In the genomic region with DNA sequence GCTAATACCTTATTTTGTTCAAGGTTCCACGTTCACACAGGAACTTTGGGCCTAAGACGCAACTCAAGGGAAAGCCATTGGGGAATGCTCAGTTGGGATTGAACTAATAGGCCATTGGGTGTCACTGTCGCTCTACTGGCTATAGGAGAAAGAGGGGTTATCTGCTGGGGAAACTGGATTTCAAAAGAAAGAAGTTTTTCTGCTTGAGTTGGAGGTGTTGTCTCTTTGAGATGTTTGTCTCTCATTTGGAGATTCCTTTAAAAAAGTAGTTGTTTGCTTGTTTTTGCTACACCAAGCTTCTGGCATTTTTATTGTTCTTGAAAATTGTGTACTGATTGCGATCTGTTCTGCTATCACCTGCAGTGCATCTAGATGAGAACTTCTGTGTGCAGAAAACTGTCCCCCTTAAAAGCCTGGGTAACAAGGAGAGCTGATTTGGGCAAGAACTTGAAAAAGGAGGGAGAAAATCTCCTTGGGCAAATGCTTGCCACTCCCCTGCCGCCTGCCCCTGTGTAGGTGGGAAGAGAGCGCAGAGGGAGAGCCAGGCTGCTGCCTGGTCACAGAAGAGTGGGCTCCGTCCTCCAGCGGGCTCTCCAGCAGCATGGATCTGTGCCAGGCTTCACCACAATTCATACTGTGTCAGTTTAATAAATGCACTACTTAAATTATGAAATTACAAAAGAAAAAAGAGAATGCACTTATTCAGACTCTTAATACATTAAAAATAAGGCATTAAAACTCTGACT, we compare ENCODE assay signal across 8 cellular contexts. TPM values are rescaled to one million over a fixed set of nuclear protein-coding genes. Genes with fewer than 3 reads are reported as not detected.
DNase-seq lines count a peak whose midpoint lies in the region; ATAC-seq and TF ChIP-seq lines count a peak whose summit lies in the region.

No MANE protein-coding gene starts in this region.

- ATAC-seq in effector memory CD8-positive, alpha-beta T cell (replicated peaks), result no peak
- no peak for ATAC-seq in gastroesophageal sphincter

- POLR2A ChIA-PET in CD8-positive, alpha-beta memory T cell (lab: Charles Lee), result interaction anchor here (1.3 kb wide), 1 partner anchor 17 kb away, joined by 4 read pairs; no protein-coding TSS in a partner anchor

- peaks cover 6% of the 10 kb centered on the region for H4K20me1 ChIP-seq in OCI-LY1 (ENCODE audit: insufficient read depth, low read length)

- H3K9me3 Mint-ChIP-seq in CD8-positive, alpha-beta memory T cell, result no peaks in the 10 kb centered on the region
- H3K9me3 Mint-ChIP-seq in HFFc6, result no peaks in the 10 kb centered on the region
- no peaks in the 10 kb centered on the region for H3K9me3 Mint-ChIP-seq in effector memory CD8-positive, alpha-beta T cell

- H3K27me3 ChIP-seq in CD8-positive, alpha-beta memory T cell (ENCODE audit: insufficient read depth, low read length, poor library complexity, severe bottlenecking), result no peaks in the 10 kb centered on the region
- H3K27me3 ChIP-seq in OCI-LY1 (ENCODE audit: insufficient read depth, low read length), result no peaks in the 10 kb centered on the region
- no peaks in the 10 kb centered on the region for H3K27me3 ChIP-seq in prostate gland (replicated peaks; ENCODE audit: insufficient read depth)
- H3K27me3 ChIP-seq in gastroesophageal sphincter, result no peaks in the 10 kb centered on the region

- H3K4me3 ChIP-seq in CD8-positive, alpha-beta memory T cell (ENCODE audit: low read length), result no peak overlapping the region
- H3K4me3 ChIP-seq in OCI-LY1 (ENCODE audit: low read depth, low read length, poor library complexity, severe bottlenecking), result no peak overlapping the region
- H3K4me3 ChIP-seq in prostate gland, result no peak overlapping the region
- H3K4me3 ChIP-seq in gastroesophageal sphincter, result no peak overlapping the region

- H3K4me1 Mint-ChIP-seq in CD8-positive, alpha-beta memory T cell, result peaks cover 80 to 94% (median 91%) of the 10 kb centered on the region in 3 donors
- H3K4me1 Mint-ChIP-seq in HFFc6 (ENCODE audit: low read depth), result peaks cover 74% of the 10 kb centered on the region
- H3K4me1 Mint-ChIP-seq in effector memory CD8-positive, alpha-beta T cell (ENCODE audit: low read depth in 2 of 2), result peaks cover 67 to 68% of the 10 kb centered on the region in 2 donors

- H3K36me3 Mint-ChIP-seq in CD8-positive, alpha-beta memory T cell, result peaks cover 4 to 9% (median 6%) of the 10 kb centered on the region in 3 donors
- H3K36me3 Mint-ChIP-seq in HFFc6 (ENCODE audit: low read depth), result peaks cover 2% of the 10 kb centered on the region; the same call in 1 of the 2 replicates
- H3K36me3 Mint-ChIP-seq in effector memory CD8-positive, alpha-beta T cell (ENCODE audit: insufficient read depth), result peaks cover 16% of the 10 kb centered on the region

- TF ChIP-seq POLR2A in prostate gland (IDR thresholded peaks at IDR 0.05) (no peak), gastroesophageal sphincter (IDR thresholded peaks at IDR 0.05) (no peak)

- H3K27me3 Mint-ChIP-seq in CD8-positive, alpha-beta memory T cell, result no peaks in the 10 kb centered on the region
- peaks cover 4% of the 10 kb centered on the region for H3K27me3 Mint-ChIP-seq in HFFc6 (ENCODE audit: insufficient read depth)
- H3K27me3 Mint-ChIP-seq in effector memory CD8-positive, alpha-beta T cell, result no peaks in the 10 kb centered on the region

- H3K79me2 ChIP-seq in OCI-LY1 (ENCODE audit: insufficient read depth, low read length), result no peaks in the 10 kb centered on the region

- H3K27ac ChIP-seq in CD8-positive, alpha-beta memory T cell (ENCODE audit: low read depth, low read length), result no peak overlapping the region
- H3K27ac ChIP-seq in OCI-LY1 (ENCODE audit: low read depth, low read length, poor library complexity, severe bottlenecking) (no peak overlapping the region), prostate gland (peak overlapping the region; percentile 55 to 80), gastroesophageal sphincter (no peak overlapping the region)

- TF ChIP-seq CTCF in HFFc6 (IDR thresholded peaks at IDR 0.05) (peak; percentile 77), OCI-LY1 (IDR thresholded peaks at IDR 0.05; ENCODE audit: low read length) (peak; percentile 40; the same call in 1 of the 2 replicates), prostate gland (IDR thresholded peaks at IDR 0.05) (peak; percentile 53 to 90 (median 70)), gastroesophageal sphincter (IDR thresholded peaks at IDR 0.05) (peak in 2 of 4 experiments; percentile 28 to 68)

- no peaks in the 10 kb centered on the region for H3F3A ChIP-seq in OCI-LY1 (ENCODE audit: insufficient read depth, low read length)

- H3K4me1 ChIP-seq in CD8-positive, alpha-beta memory T cell (ENCODE audit: insufficient read depth, low read length), result peaks cover 75% of the 10 kb centered on the region
- peaks cover 12% of the 10 kb centered on the region for H3K4me1 ChIP-seq in OCI-LY1 (ENCODE audit: insufficient read depth, low read length, severe bottlenecking)
- peaks cover 29% of the 10 kb centered on the region for H3K4me1 ChIP-seq in prostate gland (replicated peaks)
- peaks cover 0 to 80% (median 12%) of the 10 kb centered on the region in 3 donors for H3K4me1 ChIP-seq in gastroesophageal sphincter

- H3K9me3 ChIP-seq in CD8-positive, alpha-beta memory T cell (ENCODE audit: low read length), result no peaks in the 10 kb centered on the region
- H3K9me3 ChIP-seq in OCI-LY1 (ENCODE audit: low read length) (no peaks in the 10 kb centered on the region), prostate gland (no peaks in the 10 kb centered on the region), gastroesophageal sphincter (no peaks in the 10 kb centered on the region)

- no peak for TF ChIP-seq EP300 in gastroesophageal sphincter (IDR thresholded peaks at IDR 0.05)

- H3K9ac ChIP-seq in OCI-LY1 (ENCODE audit: low read length), result no peak overlapping the region

- H3K4me3 Mint-ChIP-seq in CD8-positive, alpha-beta memory T cell, result peak overlapping the region; percentile 8 to 68 (median 45)
- H3K4me3 Mint-ChIP-seq in HFFc6, result no peak overlapping the region
- peak overlapping the region; percentile 34 to 74 for H3K4me3 Mint-ChIP-seq in effector memory CD8-positive, alpha-beta T cell

- H3K4me2 ChIP-seq in OCI-LY1 (ENCODE audit: low read length), result no peak overlapping the region

- peak in 2 of 5 donors; percentile 21 to 59 for DNase-seq in CD8-positive, alpha-beta memory T cell
- DNase-seq in HFFc6 (peak; percentile 16), prostate gland (ENCODE audit: low spot score) (peak; percentile 56), HPDE6-E6E7 (ENCODE audit: extremely low spot score) (no peak), GOT3 (lab: John Stamatoyannopoulos, UW) (no peak)
- DNase-seq in effector memory CD8-positive, alpha-beta T cell, result no peak

- WGBS in prostate gland, result 51% methylated on average over 8 of the region's 8 CpGs
- WGBS in gastroesophageal sphincter (ENCODE audit: low coverage in 1 of 2), 2 donors, result 52 to 73% methylated on average over 5 to 8 of the region's 8 CpGs

- H3K27ac Mint-ChIP-seq in CD8-positive, alpha-beta memory T cell, result peak overlapping the region; percentile 77 to 96 (median 90)
- peak overlapping the region; percentile 32; the same call in 1 of the 2 replicates for H3K27ac Mint-ChIP-seq in HFFc6
- H3K27ac Mint-ChIP-seq in effector memory CD8-positive, alpha-beta T cell, result peak overlapping the region; percentile 91 to 99

- H3K36me3 ChIP-seq in CD8-positive, alpha-beta memory T cell (ENCODE audit: insufficient read depth, low read length), result no peaks in the 10 kb centered on the region
- no peaks in the 10 kb centered on the region; the same call in 1 of the 2 replicates for H3K36me3 ChIP-seq in OCI-LY1 (ENCODE audit: insufficient read depth, low read length)
- no peaks in the 10 kb centered on the region for H3K36me3 ChIP-seq in prostate gland
- H3K36me3 ChIP-seq in gastroesophageal sphincter, result no peaks in the 10 kb centered on the region

- intact Hi-C loops in prostate gland (cut with DNase I), result loop anchor here (5.0 kb wide), 1 partner anchor 428 kb away; no protein-coding TSS in a partner anchor

- no peak overlapping the region for H2AFZ ChIP-seq in OCI-LY1 (ENCODE audit: low read length)

- CTCF ChIA-PET in CD8-positive, alpha-beta memory T cell (lab: Charles Lee), result interaction anchor here (1.3 to 2.9 kb wide), 5 partner anchors 9 to 352 kb away, joined by 3 to 24 read pairs (median 4); no protein-coding TSS in a partner anchor

- H3K9me2 ChIP-seq in OCI-LY1 (ENCODE audit: low read depth, low read length), result no peaks in the 10 kb centered on the region

RNA-seq across cellular contexts. Expression of gene PEX14, which starts 39.9 kb away (rescaled TPM):
- total RNA-seq in CD8-positive, alpha-beta memory T cell, result 10 to 100 TPM; 18.2 to 22.2 TPM
- 5.1 TPM for polyA plus RNA-seq in CD8-positive, alpha-beta memory T cell
- total RNA-seq in HFFc6 (2021; fragmentation: NEBNext Ultra II Directional; extraction: Animal tissue kit (Norgen Biotek cat#: 25700)), result 10 to 100 TPM; 23.1 to 28.4 (median 26.0) TPM
- 10 to 100 TPM; 26.1 to 34.7 TPM for total RNA-seq in prostate gland
- total RNA-seq in gastroesophageal sphincter, result 10 to 100 TPM; 10.1 to 22.7 (median 15.1) TPM

RNA-seq across cellular contexts. Expression of gene DFFA, which starts 42.3 kb away (rescaled TPM):
- 10 to 100 TPM; 67.7 to 69.1 TPM for total RNA-seq in CD8-positive, alpha-beta memory T cell
- 40.4 TPM for polyA plus RNA-seq in CD8-positive, alpha-beta memory T cell
- total RNA-seq in HFFc6 (2021; fragmentation: NEBNext Ultra II Directional; extraction: Animal tissue kit (Norgen Biotek cat#: 25700)), result 10 to 100 TPM; 44.1 to 58.6 (median 48.4) TPM
- 10 to 100 TPM; 24.8 to 35.5 TPM for total RNA-seq in prostate gland
- total RNA-seq in gastroesophageal sphincter, result 10 to 100 TPM; 20.2 to 32.3 (median 29.3) TPM

Comparison
In these comparisons a context has a peak if more than half of its experiments do, and no peak if none do; other contexts are left out.
1. DNase-seq: peak in HFFc6 (single experiment) and prostate gland (single experiment); none in effector memory CD8-positive, alpha-beta T cell (0 of 3), HPDE6-E6E7 (single experiment) and GOT3 (single experiment).
2. H3K27ac ChIP-seq: peak in prostate gland (2 of 2); none in CD8-positive, alpha-beta memory T cell (single experiment), OCI-LY1 (single experiment) and gastroesophageal sphincter (0 of 4).
3. H3K27ac Mint-ChIP-seq: peak in every context shown above with its lines; median percentile 95 in effector memory CD8-positive, alpha-beta T cell; 90 in CD8-positive, alpha-beta memory T cell; 32 in HFFc6.